ENCODE assay signal across 16 cellular contexts in genomic region chr19:726993-727956, GRCh38. TPM values are rescaled to one million over a fixed set of nuclear protein-coding genes. Genes with fewer than 3 reads are reported as not detected.
A peak's percentile ranks its signal among the peaks of the same experiment; 100 is the strongest.
DNase-seq lines count a peak whose midpoint lies in the region; ATAC-seq and TF ChIP-seq lines count a peak whose summit lies in the region.
"Had no signal": no experiment of that assay in that cellular context is flagged by ENCODE, and none has a peak within 500 bp of the region (broad histone marks: within the 10 kb centered on the region; RNA-seq: fewer than 3 reads in every experiment).

No MANE protein-coding gene starts in this region.

- no peaks in the 10 kb centered on the region for H3K36me3 Mint-ChIP-seq in stimulated activated memory B cell treated with anti-CD40 and anti-IgM and Interleukin-4, amounts not matched to agents 10 μg/mL and 1 μg/mL and 100 μg/mL, for 72 hours
- H3K36me3 Mint-ChIP-seq: naive thymus-derived CD4-positive, alpha-beta T cell had no signal

- no peaks in the 10 kb centered on the region for H3K9me3 Mint-ChIP-seq in stimulated activated memory B cell treated with anti-CD40 and anti-IgM and Interleukin-4, amounts not matched to agents 10 μg/mL and 1 μg/mL and 100 μg/mL, for 72 hours
- H3K9me3 Mint-ChIP-seq: activated T-cell treated with anti-CD3 and anti-CD28 coated beads, Interleukin-2, amount 50 U/mL, for 4 hours; naive thymus-derived CD4-positive, alpha-beta T cell had no signal

- H3K27ac Mint-ChIP-seq in stimulated activated memory B cell treated with anti-CD40 and anti-IgM and Interleukin-4, amounts not matched to agents 10 μg/mL and 1 μg/mL and 100 μg/mL, for 72 hours: no peak overlapping the region
- H3K27ac Mint-ChIP-seq: naive thymus-derived CD4-positive, alpha-beta T cell had no signal

- H3K4me1 ChIP-seq in HEK293 (ENCODE audit: control insufficient read depth, insufficient read depth, low read length) (no peaks in the 10 kb centered on the region), right atrium auricular region (peaks cover 0 to 33% of the 10 kb centered on the region in 2 donors)
- H3K4me1 ChIP-seq: tibial artery had no signal

- peaks cover 55% of the 10 kb centered on the region for H3K27me3 Mint-ChIP-seq in stimulated activated memory B cell treated with anti-CD40 and anti-IgM and Interleukin-4, amounts not matched to agents 10 μg/mL and 1 μg/mL and 100 μg/mL, for 72 hours

- H3K9me3 ChIP-seq in HEK293 (ENCODE audit: control insufficient read depth, insufficient read depth, low read depth, low read length): no peaks in the 10 kb centered on the region
- no peaks in the 10 kb centered on the region for H3K9me3 ChIP-seq in right atrium auricular region
- H3K9me3 ChIP-seq: SJSA1, tibial artery had no signal

- peak; percentile 46 for ATAC-seq in stimulated activated memory B cell treated with anti-CD40 and anti-IgM and Interleukin-4, amounts not matched to agents 10 μg/mL and 1 μg/mL and 100 μg/mL, for 72 hours
- no peak for ATAC-seq in GM18867 (IDR thresholded peaks at IDR 0.05; ENCODE audit: unreplicated experiment)
- no peak for ATAC-seq in HG02571 (IDR thresholded peaks at IDR 0.05; ENCODE audit: unreplicated experiment)
- no peak for ATAC-seq in GM21576 (IDR thresholded peaks at IDR 0.05; ENCODE audit: unreplicated experiment)
- no peak for ATAC-seq in GM19023 (IDR thresholded peaks at IDR 0.05; ENCODE audit: unreplicated experiment)
- ATAC-seq: activated T-cell treated with anti-CD3 and anti-CD28 coated beads, Interleukin-2, amount 50 U/mL, for 4 hours; naive thymus-derived CD4-positive, alpha-beta T cell had no signal

- H3K27ac ChIP-seq in HEK293 (ENCODE audit: extremely low read depth, low read depth, low read length) (no peak overlapping the region), cingulate gyrus (ENCODE audit: low read depth, low read length) (peak overlapping the region; percentile 69), right atrium auricular region (peak overlapping the region; percentile 59 to 73)
- H3K27ac ChIP-seq: GM23248, SJSA1, tibial artery had no signal

- CTCF ChIA-PET in HEK293 (lab: Yijun Ruan, JAX): no interaction called here

- H3K4me3 ChIP-seq in HEK293 (ENCODE audit: low read depth, low read length) (no peak overlapping the region), right atrium auricular region (no peak overlapping the region)
- H3K4me3 ChIP-seq: GM23248, SJSA1, tibial artery had no signal

- peaks cover 0 to 26% of the 10 kb centered on the region in 2 experiments; a peak in 2 of 3 replicates for H3K36me3 ChIP-seq in HEK293 (ENCODE audit: control insufficient read depth in 2 of 2, insufficient read depth in 1 of 2, low read length in 2 of 2)
- H3K36me3 ChIP-seq in right atrium auricular region: peaks cover 6% of the 10 kb centered on the region
- H3K36me3 ChIP-seq: SJSA1 had no signal

- no peak overlapping the region for H3K4me3 Mint-ChIP-seq in stimulated activated memory B cell treated with anti-CD40 and anti-IgM and Interleukin-4, amounts not matched to agents 10 μg/mL and 1 μg/mL and 100 μg/mL, for 72 hours
- H3K4me3 Mint-ChIP-seq: activated T-cell treated with anti-CD3 and anti-CD28 coated beads, Interleukin-2, amount 50 U/mL, for 4 hours; naive thymus-derived CD4-positive, alpha-beta T cell had no signal

- no peaks in the 10 kb centered on the region for H3K27me3 ChIP-seq in right atrium auricular region

- POLR2A ChIA-PET in HEK293 (lab: Yijun Ruan, JAX): interaction anchor here (1.1 kb wide), 1 partner anchor 19 kb away, joined by 3 read pairs; the partner anchor contains the start of gene PALM

- no peak for DNase-seq in right atrium auricular region (ENCODE audit: low spot score)
- DNase-seq: activated CD4-positive, alpha-beta T cell treated with anti-CD3 and anti-CD28 coated beads, Interleukin-2, amount 50 U/mL, for 1 hour; activated T-cell treated with anti-CD3 and anti-CD28 coated beads, Interleukin-2, amount 50 U/mL, for 4 hours; GM23248; naive thymus-derived CD4-positive, alpha-beta T cell; stimulated activated CD4-positive, alpha-beta T cell treated with anti-CD3 and anti-CD28 coated beads, Interleukin-1b, Interleukin-23, amount 100 ng/mL, for 48 hours; tibial artery had no signal

- H3K4me1 Mint-ChIP-seq in stimulated activated memory B cell treated with anti-CD40 and anti-IgM and Interleukin-4, amounts not matched to agents 10 μg/mL and 1 μg/mL and 100 μg/mL, for 72 hours: peaks cover 15% of the 10 kb centered on the region
- H3K4me1 Mint-ChIP-seq: naive thymus-derived CD4-positive, alpha-beta T cell had no signal

- TF ChIP-seq CTCF in HEK293 (tag by site-specific recombination; IDR thresholded peaks at IDR 0.05) (no peak), right atrium auricular region (IDR thresholded peaks at IDR 0.05) (no peak)

TF ChIP-seq in HEK293, 187 proteins besides CTCF, POLR2A, EP300 and RAD21:
- TF ChIP-seq SCRT2 (tag by site-specific recombination; IDR thresholded peaks at IDR 0.05) (no peak), ZNF10 (tag by site-specific recombination; IDR thresholded peaks at IDR 0.05) (no peak), BCL11B (tag by site-specific recombination; IDR thresholded peaks at IDR 0.05; ENCODE audit: low read depth) (peak; percentile 100), BCL11A (tag by site-specific recombination; IDR thresholded peaks at IDR 0.05; ENCODE audit: low read depth) (peak; percentile 100), ZBTB7A (tag by site-specific recombination; IDR thresholded peaks at IDR 0.05; ENCODE audit: low read depth) (peak; percentile 43; the same call in 1 of the 2 replicates), ZNF768 (tag by site-specific recombination; IDR thresholded peaks at IDR 0.05) (no peak)

RNA-seq across cellular contexts. Expression of gene PALM, which starts 18.5 kb away (rescaled TPM):
- total RNA-seq in right atrium auricular region: 10 to 100 TPM; 28.7 to 64.9 TPM
- total RNA-seq: SJSA1 had no signal

RNA-seq across cellular contexts. Expression of gene MISP, which starts 23.6 kb away (rescaled TPM):
- 1 to 10 TPM in 1 of 2 donors, under 1 TPM in 1; 0.96 to 1.5 TPM for total RNA-seq in right atrium auricular region
- total RNA-seq: GM23248; naive thymus-derived CD4-positive, alpha-beta T cell had no signal

RNA-seq across cellular contexts. Expression of gene PRSS57, which starts 32.0 kb away (rescaled TPM):
- total RNA-seq in right atrium auricular region: not detected
- total RNA-seq: epithelial cell of proximal tubule, GM23248, SJSA1 had no signal

RNA-seq across cellular contexts. Expression of gene FSTL3, which starts 51.1 kb away (rescaled TPM):
- 100 to 1,000 TPM in 1 of 2 donors, 10 to 100 TPM in 1; 64.4 to 437 TPM for total RNA-seq in right atrium auricular region
